In genomic region chr13:73177911-73178565, GRCh38 we compare ENCODE assay signal across 17 cellular contexts.
DNase-seq lines count a peak whose midpoint lies in the region; FAIRE-seq and TF ChIP-seq lines count a peak whose summit lies in the region.
"Had no signal": no experiment of that assay in that cellular context is flagged by ENCODE, and none has a peak within 500 bp of the region (broad histone marks: within the 10 kb centered on the region; RNA-seq: fewer than 3 reads in every experiment).

No MANE protein-coding gene starts in this region.

- H3K4me2 ChIP-seq in hepatocyte: no peak overlapping the region

- TF ChIP-seq POLR2A in stomach (IDR thresholded peaks at IDR 0.05): no peak
- TF ChIP-seq POLR2A in GM12891 (IDR thresholded peaks at IDR 0.05; ENCODE audit: low read depth, low read length): no peak

- H3K36me3 ChIP-seq in hepatocyte (replicated peaks; ENCODE audit: insufficient read depth, low read depth) (no peaks in the 10 kb centered on the region), stomach (no peaks in the 10 kb centered on the region)

- DNase-seq in hepatocyte (ENCODE audit: low spot score) (no peak), mucosa of gallbladder (ENCODE audit: low spot score) (peak; percentile 61), stomach (peak; percentile 47), ureter (ENCODE audit: low spot score) (no peak), COR-L47 (lab: John Stamatoyannopoulos, UW) (no peak), NCI-H1048 (lab: John Stamatoyannopoulos, UW) (no peak), GM12891 (ENCODE audit: insufficient read length, low spot score) (no peak)
- DNase-seq: ACHN; C1 segment of cervical spinal cord; CD4-positive, alpha-beta T cell; DMS79; HCEC 1CT; HFFc6 had no signal

- H3K4me3 ChIP-seq in hepatocyte (no peak overlapping the region), stomach (no peak overlapping the region)
- H3K4me3 ChIP-seq: GM12878 had no signal

- no peak for TF ChIP-seq EP300 in stomach (IDR thresholded peaks at IDR 0.05)

- no peaks in the 10 kb centered on the region for H3K9me2 ChIP-seq in hepatocyte (replicated peaks; ENCODE audit: insufficient read depth)

- FAIRE-seq in colon (lab: Jason Lieb, UNC): peak; percentile 55
- no peak for FAIRE-seq in GM12891 (lab: Jason Lieb, UNC)
- FAIRE-seq: GM12878, GM19239 had no signal

- H4K20me1 ChIP-seq in hepatocyte (ENCODE audit: insufficient read depth, poor library complexity, severe bottlenecking): no peaks in the 10 kb centered on the region

- H2AFZ ChIP-seq in hepatocyte: no peak overlapping the region

- H3K27ac ChIP-seq in hepatocyte (peak overlapping the region; percentile 69), stomach (peak overlapping the region in 2 of 5 donors; percentile 20 to 35)
- H3K27ac ChIP-seq: HL-60 had no signal

- peaks cover 15% of the 10 kb centered on the region for H3K4me1 ChIP-seq in hepatocyte (ENCODE audit: insufficient read depth)
- no peaks in the 10 kb centered on the region for H3K4me1 ChIP-seq in stomach

- H3K9me3 ChIP-seq in hepatocyte (ENCODE audit: low read depth) (no peaks in the 10 kb centered on the region), stomach (no peaks in the 10 kb centered on the region)

- H3K27me3 ChIP-seq in hepatocyte: no peaks in the 10 kb centered on the region
- no peaks in the 10 kb centered on the region for H3K27me3 ChIP-seq in stomach

- WGBS in hepatocyte (ENCODE audit: low lambda C conversion rate, missing lambda C conversion rate): 84% methylated on average over 3 of the region's 3 CpGs
- WGBS in stomach, 5 donors: 34 to 62% (median 53%) methylated on average over 3 of the region's 3 CpGs

- intact Hi-C loops in stomach (cut with DNase I; ENCODE audit: low total_unique reads): no loop called here

- no peak for TF ChIP-seq CTCF in hepatocyte (IDR thresholded peaks at IDR 0.05; ENCODE audit: poor library complexity)
- TF ChIP-seq CTCF in stomach (IDR thresholded peaks at IDR 0.05): no peak

- no peaks in the 10 kb centered on the region for H3K79me2 ChIP-seq in hepatocyte

TF ChIP-seq in GM12891, 5 proteins besides CTCF, POLR2A, EP300 and RAD21:
- TF ChIP-seq SPI1 (IDR thresholded peaks at IDR 0.05; ENCODE audit: low read depth, low read length) (no peak), PAX5 (IDR thresholded peaks at IDR 0.05; ENCODE audit: insufficient read depth, low read length, severe bottlenecking) (no peak), POU2F2 (IDR thresholded peaks at IDR 0.05; ENCODE audit: low read depth, low read length) (no peak), TAF1 (IDR thresholded peaks at IDR 0.05; ENCODE audit: low read depth, low read length) (no peak)

Comparison
In these comparisons a context has a peak if more than half of its experiments do, and no peak if none do; other contexts are left out.
1. DNase-seq: peak in mucosa of gallbladder (single experiment) and stomach (single experiment); none in hepatocyte (single experiment), ureter (single experiment), COR-L47 (single experiment), NCI-H1048 (single experiment) and GM12891 (single experiment).